Comparison of ENCODE assay signal across 8 cellular contexts in the genomic region with DNA sequence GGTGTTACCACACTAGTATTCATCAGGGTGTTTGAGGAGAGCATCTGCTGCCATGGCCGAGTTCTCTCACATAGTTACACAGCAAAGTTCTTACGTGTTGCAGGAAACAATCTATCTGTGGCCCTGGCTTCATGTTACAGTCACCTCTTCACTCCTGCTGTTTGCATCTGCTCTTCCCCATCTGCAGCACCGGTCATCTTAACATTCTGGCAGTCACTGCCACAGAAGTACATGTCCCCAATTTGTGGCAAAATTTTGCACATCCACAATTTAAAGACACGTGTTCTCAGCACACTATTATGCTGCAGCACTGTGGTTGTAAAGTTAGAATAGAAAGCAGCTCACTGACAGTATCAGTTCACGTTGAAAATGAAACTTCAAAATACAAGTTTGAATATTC. TPM values are rescaled to one million over a fixed set of nuclear protein-coding genes. Genes with fewer than 3 reads are reported as not detected.
DNase-seq lines count a peak whose midpoint lies in the region; ATAC-seq and TF ChIP-seq lines count a peak whose summit lies in the region.

No MANE protein-coding gene starts in this region.

- H3K36me3 ChIP-seq in esophagus muscularis mucosa = no peaks in the 10 kb centered on the region
- H3K36me3 ChIP-seq in tibial nerve = no peaks in the 10 kb centered on the region

- H3K27me3 ChIP-seq in esophagus muscularis mucosa = no peaks in the 10 kb centered on the region
- H3K27me3 ChIP-seq in tibial nerve = no peaks in the 10 kb centered on the region

- WGBS in esophagus muscularis mucosa = 11% methylated on average over 5 of the region's 5 CpGs
- 19% methylated on average over 5 of the region's 5 CpGs for WGBS in tibial nerve, 2 donors

- H3K4me1 ChIP-seq in esophagus muscularis mucosa = peaks cover 27 to 59% (median 57%) of the 10 kb centered on the region in 4 donors
- peaks cover 4 to 29% (median 8%) of the 10 kb centered on the region in 4 donors for H3K4me1 ChIP-seq in tibial nerve

- H3K9me3 ChIP-seq in esophagus muscularis mucosa (no peaks in the 10 kb centered on the region), tibial nerve (no peaks in the 10 kb centered on the region)

- peak; percentile 41 for DNase-seq in GM13976 (ENCODE audit: low spot score)
- DNase-seq in NAMALWA (ENCODE audit: low spot score) = peak; percentile 32
- DNase-seq in esophagus muscularis mucosa (ENCODE audit: extremely low spot score) = no peak
- DNase-seq in retina = no peak
- DNase-seq in inferior parietal cortex (ENCODE audit: extremely low spot score) = no peak
- no peak for DNase-seq in tibial nerve (ENCODE audit: low spot score in 2 of 2)
- DNase-seq in pons (ENCODE audit: low spot score) = no peak

- peak; percentile 66 for ATAC-seq in GM21515 (IDR thresholded peaks at IDR 0.05; ENCODE audit: unreplicated experiment)

- intact Hi-C loops in esophagus muscularis mucosa (cut with DNase I) = no loop called here

- H3K27ac ChIP-seq in esophagus muscularis mucosa (replicated peaks in 1 of 4) (peak overlapping the region in 3 of 4 donors; percentile 36 to 52 (median 46)), tibial nerve (no peak overlapping the region)

- in situ Hi-C loops in GM13976 (cut with MboI; ENCODE audit: low sequenced_read_pairs, unreplicated experiment) = no loop called here

- H3K4me3 ChIP-seq in esophagus muscularis mucosa = peak overlapping the region in 2 of 4 donors; percentile 12 to 26
- H3K4me3 ChIP-seq in tibial nerve = no peak overlapping the region

- TF ChIP-seq POLR2A in esophagus muscularis mucosa (IDR thresholded peaks at IDR 0.05; ENCODE audit: low read depth) (no peak), tibial nerve (IDR thresholded peaks at IDR 0.05) (no peak)

- TF ChIP-seq CTCF in GM13976 (IDR thresholded peaks at IDR 0.05; ENCODE audit: borderline replicate concordance, control extremely low read depth, extremely low read depth, insufficient read depth, missing control alignments) = no peak
- TF ChIP-seq CTCF in esophagus muscularis mucosa (IDR thresholded peaks at IDR 0.05) = no peak
- TF ChIP-seq CTCF in tibial nerve (IDR thresholded peaks at IDR 0.05) = no peak

- no peak for TF ChIP-seq EP300 in esophagus muscularis mucosa (IDR thresholded peaks at IDR 0.05)
- TF ChIP-seq EP300 in tibial nerve (IDR thresholded peaks at IDR 0.05) = no peak

RNA-seq across cellular contexts. Expression of gene MAPK1IP1L, which starts 23.2 kb away (rescaled TPM):
- total RNA-seq in esophagus muscularis mucosa (10 to 100 TPM; 36.5 to 95.4 (median 61.0) TPM), tibial nerve (10 to 100 TPM; 25.3 to 54.0 (median 41.9) TPM)

RNA-seq across cellular contexts. Expression of gene SOCS4, which starts 47.6 kb away (rescaled TPM):
- 10 to 100 TPM; 29.7 to 43.2 (median 36.3) TPM for total RNA-seq in esophagus muscularis mucosa
- total RNA-seq in tibial nerve = 10 to 100 TPM; 13.3 to 28.8 (median 19.1) TPM

RNA-seq across cellular contexts. Expression of gene WDHD1, which starts 47.8 kb away (rescaled TPM):
- total RNA-seq in esophagus muscularis mucosa = 1 to 10 TPM; 1.1 to 4.2 (median 1.4) TPM
- 1 to 10 TPM; 1.2 to 3.1 (median 1.9) TPM for total RNA-seq in tibial nerve

RNA-seq across cellular contexts. Expression of gene LGALS3, which starts 54.4 kb away (rescaled TPM):
- total RNA-seq in esophagus muscularis mucosa (100 to 1,000 TPM; 247 to 398 (median 297) TPM), tibial nerve (100 to 1,000 TPM; 246 to 526 (median 339) TPM)

Comparison
In these comparisons a context has a peak if more than half of its experiments do, and no peak if none do; other contexts are left out.
1. DNase-seq: peak in GM13976 (single experiment) and NAMALWA (single experiment); none in esophagus muscularis mucosa (single experiment), retina (single experiment), inferior parietal cortex (single experiment), tibial nerve (0 of 2) and pons (single experiment).
2. H3K27ac ChIP-seq: peak in esophagus muscularis mucosa (3 of 4); none in tibial nerve (0 of 4).